ENCODE assay signal across 22 cellular contexts in the genomic region with DNA sequence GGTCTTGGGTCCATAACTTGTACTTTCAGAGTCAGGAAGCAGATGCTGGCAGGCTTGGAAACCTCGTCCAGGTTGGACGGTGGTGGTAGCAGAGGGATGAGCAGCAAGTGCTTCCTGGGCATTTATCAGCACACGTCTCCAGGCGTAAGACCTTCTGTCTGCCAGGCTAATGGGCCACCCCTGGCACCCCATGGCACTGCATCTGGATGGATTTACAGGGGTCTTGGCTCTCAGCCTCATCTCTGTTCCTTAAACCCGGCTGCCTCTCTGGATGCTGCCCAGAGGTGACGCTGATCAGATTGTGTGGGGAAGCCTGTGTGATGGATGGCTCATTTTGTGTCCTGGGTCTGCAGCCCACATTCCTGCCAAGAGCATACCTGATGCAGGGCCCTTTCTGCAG.
"Had no signal": no experiment of that assay in that cellular context is flagged by ENCODE, and none has a peak within 500 bp of the region (broad histone marks: within the 10 kb centered on the region; RNA-seq: fewer than 3 reads in every experiment).

No MANE protein-coding gene starts in this region.

- H3K27ac Mint-ChIP-seq: mesothelial cell of epicardium; natural killer cell; neural progenitor cell; progenitor cell of endocrine pancreas; stimulated activated effector memory CD8-positive, alpha-beta T cell treated with anti-CD3 and anti-CD28 coated beads, Interleukin-12 subunit alpha, Interleukin-12 subunit beta, amount 100 ng/mL, for 72 hours; type B pancreatic cell had no signal

- H3K9ac ChIP-seq: neural progenitor cell had no signal

- H3K27me3 Mint-ChIP-seq: progenitor cell of endocrine pancreas had no signal

- DNase-seq: effector memory CD4-positive, alpha-beta T cell; glutamatergic neuron; kidney; left colon; mammary epithelial cell; natural killer cell; occipital lobe; right lobe of liver; stimulated activated CD4-positive, alpha-beta T cell treated with anti-CD3 and anti-CD28 coated beads, Interleukin-4, amount 100 ng/mL, for 1 hour; stimulated activated CD8-positive, alpha-beta memory T cell treated with anti-CD3 and anti-CD28 coated beads, Interleukin-4, amount 100 ng/mL, for 48 hours; stimulated activated naive CD8-positive, alpha-beta T cell treated with anti-CD3 and anti-CD28 coated beads, Interleukin-15, Interleukin-2, amounts not matched to agents 100 U/mL and 50 U/mL, for 24 hours; thyroid gland had no signal

- H3K27me3 ChIP-seq: gastroesophageal sphincter, hepatocyte, neural progenitor cell, pancreas, right lobe of liver, suprapubic skin, thyroid gland had no signal

- H3K4me3 Mint-ChIP-seq: mesothelial cell of epicardium; natural killer cell; neural progenitor cell; stimulated activated effector memory CD8-positive, alpha-beta T cell treated with anti-CD3 and anti-CD28 coated beads, Interleukin-12 subunit alpha, Interleukin-12 subunit beta, amount 100 ng/mL, for 72 hours; type B pancreatic cell had no signal

- H3K36me3 Mint-ChIP-seq: natural killer cell; neural progenitor cell; stimulated activated effector memory CD8-positive, alpha-beta T cell treated with anti-CD3 and anti-CD28 coated beads, Interleukin-12 subunit alpha, Interleukin-12 subunit beta, amount 100 ng/mL, for 72 hours; type B pancreatic cell had no signal

- H3K4me1 ChIP-seq: pancreas had no signal

- H3K79me2 ChIP-seq: hepatocyte had no signal

- H3K4me2 ChIP-seq: hepatocyte, neural progenitor cell had no signal

- H2AFZ ChIP-seq: hepatocyte, neural progenitor cell had no signal

- H3K4me1 Mint-ChIP-seq: natural killer cell; stimulated activated effector memory CD8-positive, alpha-beta T cell treated with anti-CD3 and anti-CD28 coated beads, Interleukin-12 subunit alpha, Interleukin-12 subunit beta, amount 100 ng/mL, for 72 hours had no signal

- H3K9me3 Mint-ChIP-seq: mesothelial cell of epicardium; natural killer cell; neural progenitor cell; stimulated activated effector memory CD8-positive, alpha-beta T cell treated with anti-CD3 and anti-CD28 coated beads, Interleukin-12 subunit alpha, Interleukin-12 subunit beta, amount 100 ng/mL, for 72 hours; type B pancreatic cell had no signal

- H3K4me3 ChIP-seq: gastroesophageal sphincter, hepatocyte, neural progenitor cell, pancreas, right lobe of liver, suprapubic skin, thyroid gland had no signal

- H3K36me3 ChIP-seq: neural progenitor cell, pancreas, right lobe of liver, suprapubic skin, thyroid gland had no signal

- ATAC-seq: esophagus mucosa; gastroesophageal sphincter; left colon; natural killer cell; pancreas; right lobe of liver; stimulated activated effector memory CD8-positive, alpha-beta T cell treated with anti-CD3 and anti-CD28 coated beads, Interleukin-12 subunit alpha, Interleukin-12 subunit beta, amount 100 ng/mL, for 72 hours; stimulated activated naive CD8-positive, alpha-beta T cell treated with anti-CD3 and anti-CD28 coated beads, Interleukin-15, Interleukin-2, amounts not matched to agents 100 U/mL and 50 U/mL, for 24 hours had no signal

- H3K9me3 ChIP-seq: gastroesophageal sphincter, pancreas, right lobe of liver, suprapubic skin, thyroid gland had no signal

- H3K27ac ChIP-seq: gastroesophageal sphincter, hepatocyte, neural progenitor cell, pancreas, right lobe of liver, suprapubic skin, thyroid gland had no signal
